Comparison of ENCODE assay signal across 28 cellular contexts in the genomic region with DNA sequence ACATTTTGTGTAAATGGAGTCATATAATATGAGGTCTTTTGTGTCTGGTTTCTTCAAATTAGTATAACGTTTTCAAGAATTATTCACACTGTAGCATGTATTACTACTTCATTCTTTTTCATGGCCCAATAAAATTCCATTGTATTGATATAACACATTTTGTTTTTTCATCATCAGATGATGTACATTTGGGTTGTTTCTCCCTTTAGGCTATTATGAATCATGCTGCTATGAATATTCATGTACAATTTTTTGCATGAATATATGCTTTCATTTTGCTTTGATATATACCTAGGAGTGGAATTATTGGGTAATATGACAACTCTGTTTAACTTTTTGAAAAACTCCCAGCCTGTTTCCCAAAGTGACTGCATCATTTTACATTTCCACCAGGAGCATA.
"Had no signal": no experiment of that assay in that cellular context is flagged by ENCODE, and none has a peak within 500 bp of the region (broad histone marks: within the 10 kb centered on the region; RNA-seq: fewer than 3 reads in every experiment).

No MANE protein-coding gene starts in this region.

- H3K27ac Mint-ChIP-seq: naive thymus-derived CD4-positive, alpha-beta T cell; natural killer cell; nephron; neural progenitor cell; progenitor cell of endocrine pancreas; stimulated activated effector memory CD8-positive, alpha-beta T cell treated with anti-CD3 and anti-CD28 coated beads, Interleukin-12 subunit alpha, Interleukin-12 subunit beta, amount 100 ng/mL, for 72 hours; stimulated activated naive CD8-positive, alpha-beta T cell treated with anti-CD3 and anti-CD28 coated beads, Interleukin-15, amount 100 ng/mL, for 72 hours had no signal

- H3K4me3 ChIP-seq: neural progenitor cell, ovary, psoas muscle, right lobe of liver, sigmoid colon, thoracic aorta, thyroid gland, tibial nerve, upper lobe of right lung, uterus had no signal

- DNase-seq: naive thymus-derived CD4-positive, alpha-beta T cell; natural killer cell; occipital lobe; ovary; posterior cingulate gyrus; psoas muscle; right cardiac atrium; right lobe of liver; sigmoid colon; small intestine; stimulated activated CD4-positive, alpha-beta T cell treated with anti-CD3 and anti-CD28 coated beads, Interleukin-15, amount 100 ng/mL, for 24 hours; stimulated activated CD4-positive, alpha-beta T cell treated with anti-CD3 and anti-CD28 coated beads, Interleukin-2, amount 100 ng/mL, for 24 hours; stimulated activated CD4-positive, alpha-beta T cell treated with anti-CD3 and anti-CD28 coated beads, Interleukin-2, amount 100 ng/mL, for 48 hours; stimulated activated CD4-positive, alpha-beta T cell treated with anti-CD3 and anti-CD28 coated beads, Interleukin-4, amount 100 ng/mL, for 24 hours; stimulated activated naive CD4-positive, alpha-beta T cell; stimulated activated naive CD8-positive, alpha-beta T cell treated with anti-CD3 and anti-CD28 coated beads, Interleukin-15, amount 100 ng/mL, for 72 hours; stimulated activated naive CD8-positive, alpha-beta T cell treated with anti-CD3 and anti-CD28 coated beads, Interleukin-15, Interleukin-2, amounts not matched to agents 100 U/mL and 50 U/mL, for 24 hours; thyroid gland; trophoblast cell; upper lobe of right lung; uterus had no signal

- H2AFZ ChIP-seq: neural progenitor cell, parathyroid adenoma had no signal

- H3K36me3 Mint-ChIP-seq: naive thymus-derived CD4-positive, alpha-beta T cell; natural killer cell; neural progenitor cell; stimulated activated effector memory CD8-positive, alpha-beta T cell treated with anti-CD3 and anti-CD28 coated beads, Interleukin-12 subunit alpha, Interleukin-12 subunit beta, amount 100 ng/mL, for 72 hours had no signal

- H3K9me3 ChIP-seq: ovary, psoas muscle, right lobe of liver, thoracic aorta, thyroid gland, tibial nerve, upper lobe of right lung, uterus had no signal

- H3K79me2 ChIP-seq: parathyroid adenoma had no signal

- H3K9me3 Mint-ChIP-seq: natural killer cell; nephron; neural progenitor cell; stimulated activated effector memory CD8-positive, alpha-beta T cell treated with anti-CD3 and anti-CD28 coated beads, Interleukin-12 subunit alpha, Interleukin-12 subunit beta, amount 100 ng/mL, for 72 hours; stimulated activated naive CD8-positive, alpha-beta T cell treated with anti-CD3 and anti-CD28 coated beads, Interleukin-15, amount 100 ng/mL, for 72 hours had no signal

- ATAC-seq: naive thymus-derived CD4-positive, alpha-beta T cell; natural killer cell; psoas muscle; right cardiac atrium; right lobe of liver; stimulated activated effector memory CD8-positive, alpha-beta T cell treated with anti-CD3 and anti-CD28 coated beads, Interleukin-12 subunit alpha, Interleukin-12 subunit beta, amount 100 ng/mL, for 72 hours; stimulated activated naive CD8-positive, alpha-beta T cell treated with anti-CD3 and anti-CD28 coated beads, Interleukin-15, amount 100 ng/mL, for 72 hours; stimulated activated naive CD8-positive, alpha-beta T cell treated with anti-CD3 and anti-CD28 coated beads, Interleukin-15, Interleukin-2, amounts not matched to agents 100 U/mL and 50 U/mL, for 24 hours; upper lobe of right lung had no signal

- H3K27ac ChIP-seq: neural progenitor cell, ovary, parathyroid adenoma, psoas muscle, right lobe of liver, sigmoid colon, thoracic aorta, thyroid gland, tibial nerve, upper lobe of right lung, uterus had no signal

- H3K4me1 Mint-ChIP-seq: naive thymus-derived CD4-positive, alpha-beta T cell; natural killer cell; nephron; neural progenitor cell; stimulated activated effector memory CD8-positive, alpha-beta T cell treated with anti-CD3 and anti-CD28 coated beads, Interleukin-12 subunit alpha, Interleukin-12 subunit beta, amount 100 ng/mL, for 72 hours; stimulated activated naive CD8-positive, alpha-beta T cell treated with anti-CD3 and anti-CD28 coated beads, Interleukin-15, amount 100 ng/mL, for 72 hours had no signal

- H3K36me3 ChIP-seq: neural progenitor cell, ovary, right lobe of liver, sigmoid colon, thoracic aorta, thyroid gland, tibial nerve, upper lobe of right lung, uterus had no signal

- H3K4me3 Mint-ChIP-seq: naive thymus-derived CD4-positive, alpha-beta T cell; natural killer cell; nephron; neural progenitor cell; stimulated activated effector memory CD8-positive, alpha-beta T cell treated with anti-CD3 and anti-CD28 coated beads, Interleukin-12 subunit alpha, Interleukin-12 subunit beta, amount 100 ng/mL, for 72 hours; stimulated activated naive CD8-positive, alpha-beta T cell treated with anti-CD3 and anti-CD28 coated beads, Interleukin-15, amount 100 ng/mL, for 72 hours had no signal

- H3K27me3 ChIP-seq: neural progenitor cell, ovary, right lobe of liver, sigmoid colon, thyroid gland, tibial nerve, upper lobe of right lung, uterus had no signal

- H3K4me2 ChIP-seq: neural progenitor cell had no signal

- H3K4me1 ChIP-seq: neural progenitor cell, parathyroid adenoma, psoas muscle, right lobe of liver, sigmoid colon, thyroid gland, tibial nerve, upper lobe of right lung, uterus had no signal

- H3K9ac ChIP-seq: neural progenitor cell, parathyroid adenoma had no signal

- H3K27me3 Mint-ChIP-seq: naive thymus-derived CD4-positive, alpha-beta T cell; progenitor cell of endocrine pancreas; stimulated activated naive CD8-positive, alpha-beta T cell treated with anti-CD3 and anti-CD28 coated beads, Interleukin-15, amount 100 ng/mL, for 72 hours had no signal
